Comparison of ENCODE assay signal across 8 cellular contexts in the genomic region with DNA sequence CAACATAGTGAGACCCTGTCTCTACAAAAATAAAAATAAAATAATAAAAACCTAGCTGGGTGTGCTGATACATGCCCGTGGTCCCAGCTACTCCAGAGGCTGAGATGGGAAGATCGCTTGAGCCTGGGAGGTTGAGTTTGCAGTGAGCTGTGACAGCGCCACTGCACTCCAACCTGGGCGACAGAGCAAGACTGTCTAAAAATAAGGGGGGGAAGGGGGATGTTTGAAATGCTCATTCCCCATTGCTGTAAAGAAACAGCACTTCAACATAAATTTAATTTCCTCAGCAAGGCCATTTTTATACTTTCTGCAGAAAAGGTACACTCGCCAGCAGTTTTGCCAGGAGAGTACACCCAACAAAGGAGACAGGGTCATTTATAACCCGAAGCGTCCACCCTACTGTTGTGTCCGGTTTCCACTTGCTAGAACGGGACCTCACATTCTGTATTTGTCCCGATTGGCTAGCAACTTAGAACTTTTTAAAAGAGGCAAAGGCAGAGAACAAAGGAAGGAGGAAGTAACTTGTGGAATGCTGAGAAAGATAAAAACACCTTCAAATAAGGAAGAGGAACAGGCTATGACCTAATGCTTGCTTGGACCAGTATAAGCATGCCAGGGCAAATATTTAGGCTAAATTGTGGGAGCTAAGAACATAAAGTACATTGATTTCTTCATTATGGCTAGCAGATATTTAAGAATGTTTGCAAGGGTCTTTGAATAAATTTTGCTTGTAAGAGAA. TPM values are rescaled to one million over a fixed set of nuclear protein-coding genes. Genes with fewer than 3 reads are reported as not detected.
DNase-seq lines count a peak whose midpoint lies in the region; ATAC-seq and TF ChIP-seq lines count a peak whose summit lies in the region.
"Not testable (repeated sequence)": the region's sequence is repeated elsewhere in the genome, so short reads cannot be mapped to it uniquely, and the experiment has no call there.

No MANE protein-coding gene starts in this region.

- not testable (repeated sequence) for H3K36me3 Mint-ChIP-seq in CD8-positive, alpha-beta T cell; WTC11

- not testable (repeated sequence) for H3K27me3 Mint-ChIP-seq in CD8-positive, alpha-beta T cell (ENCODE audit: low read depth); WTC11 (ENCODE audit: low read depth)

- not testable (repeated sequence) for TF ChIP-seq CTCF in CD8-positive, alpha-beta T cell (IDR thresholded peaks at IDR 0.05); WTC11 (IDR thresholded peaks at IDR 0.05); dorsolateral prefrontal cortex (IDR thresholded peaks at IDR 0.05 in 54 of 56, conservative IDR thresholded peaks at IDR 0.05 in 2 of 56; ENCODE audit: low read depth in 1 of 56, partially characterized antibody in 56 of 56)

- not testable (repeated sequence) for H3K9me3 ChIP-seq in CD8-positive, alpha-beta T cell (ENCODE audit: low read length); trophoblast cell (ENCODE audit: insufficient read depth, low read depth, low read length)

- H3K4me1 ChIP-seq in CD8-positive, alpha-beta T cell (ENCODE audit: insufficient read depth, low read length): peaks cover 26% of the 10 kb centered on the region
- not testable (repeated sequence) for H3K4me1 ChIP-seq in mesendoderm (ENCODE audit: control insufficient read depth, low read depth, low read length); trophoblast cell (ENCODE audit: control insufficient read depth in 1 of 2, insufficient read depth in 2 of 2, low read length in 2 of 2)

- intact Hi-C loops in CD8-positive, alpha-beta T cell (cut with DNase I, micrococcal nuclease): loop anchor here (1.0 to 10.0 kb wide), 3 partner anchors 9 to 763 kb away; a partner anchor contains a TSS
- intact Hi-C loops in dorsolateral prefrontal cortex (cut with DNase I): loop anchor here in 1 of 2 donors (10.0 kb wide), 1 partner anchor 57 kb away; no protein-coding TSS in a partner anchor
- intact Hi-C loops in left ventricle myocardium superior (cut with micrococcal nuclease): not testable (repeated sequence)

- no CpG with 5 or more reads among the region's 10 CpGs for WGBS in mesendoderm (ENCODE audit: extremely low coverage, insufficient coverage, low lambda C conversion rate)
- WGBS in trophoblast cell (ENCODE audit: extremely low coverage, insufficient coverage, insufficient read length): no CpG with 5 or more reads among the region's 10 CpGs

- not testable (repeated sequence) for H3K4me2 ChIP-seq in mesendoderm (ENCODE audit: low read length)
- peak overlapping the region; percentile 3 for H3K4me2 ChIP-seq in trophoblast cell (ENCODE audit: low read length)

- not testable (repeated sequence) for H3K36me3 ChIP-seq in CD8-positive, alpha-beta T cell (ENCODE audit: insufficient read depth, low read length); mesendoderm (ENCODE audit: control insufficient read depth, insufficient read depth, low read length); trophoblast cell (ENCODE audit: control insufficient read depth in 1 of 2, insufficient read depth in 2 of 2, low read length in 2 of 2)

- peak overlapping the region; percentile 87 for H3K14ac ChIP-seq in trophoblast cell (ENCODE audit: low read length)

- not testable (repeated sequence) for H3K23ac ChIP-seq in mesendoderm (ENCODE audit: low read length); trophoblast cell (ENCODE audit: low read length)

- H3K79me2 ChIP-seq in mesendoderm (ENCODE audit: control insufficient read depth, insufficient read depth, low read length) (peaks cover 79% of the 10 kb centered on the region), trophoblast cell (ENCODE audit: control insufficient read depth, insufficient read depth, low read length, poor library complexity) (peaks cover 26% of the 10 kb centered on the region)

- in situ Hi-C loops in KBM-7 (cut with MboI; ENCODE audit: low pct_unique_long_range_greater_than_20kb, low sequenced_read_pairs): not testable (repeated sequence)

- H4K91ac ChIP-seq in trophoblast cell (ENCODE audit: low read depth, low read length): peak overlapping the region; percentile 93

- not testable (repeated sequence) for H3K9me3 Mint-ChIP-seq in CD8-positive, alpha-beta T cell; WTC11

- peak overlapping the region; percentile 91 for H2BK12ac ChIP-seq in trophoblast cell (ENCODE audit: low read length)

- not testable (repeated sequence) for H3K4ac ChIP-seq in mesendoderm (ENCODE audit: low read depth, low read length)
- H3K4ac ChIP-seq in trophoblast cell (ENCODE audit: low read depth, low read length): peak overlapping the region; percentile 93

- H3K56ac ChIP-seq in mesendoderm (ENCODE audit: low read length): peak overlapping the region; percentile 71

- peak overlapping the region; percentile 95 for H3K18ac ChIP-seq in mesendoderm (ENCODE audit: low read length)
- H3K18ac ChIP-seq in trophoblast cell (ENCODE audit: low read length): peak overlapping the region; percentile 92

- not testable (repeated sequence) for H2BK15ac ChIP-seq in mesendoderm (replicated peaks; ENCODE audit: low read depth)

- H2AK5ac ChIP-seq in mesendoderm (ENCODE audit: low read length); trophoblast cell (ENCODE audit: low read length): not testable (repeated sequence)

- ATAC-seq in CD8-positive, alpha-beta T cell: not testable (repeated sequence)
- 0 out of 2 replicates have a peak, but pooled peaks have one; percentile 21 for ATAC-seq in WTC11
- peak; percentile 61 for ATAC-seq in left ventricle myocardium superior

- H4K5ac ChIP-seq in mesendoderm (ENCODE audit: low read length): not testable (repeated sequence)

- peak overlapping the region; percentile 67 for H2BK120ac ChIP-seq in mesendoderm (ENCODE audit: low read depth, low read length)
- peak overlapping the region; percentile 80 for H2BK120ac ChIP-seq in trophoblast cell (ENCODE audit: insufficient read depth, low read length, poor library complexity)

- not testable (repeated sequence) for H3K79me1 ChIP-seq in mesendoderm (ENCODE audit: low read length); trophoblast cell (ENCODE audit: low read length)

- H3K4me1 Mint-ChIP-seq in CD8-positive, alpha-beta T cell (ENCODE audit: low read depth): peaks cover 74% of the 10 kb centered on the region
- peaks cover 70% of the 10 kb centered on the region for H3K4me1 Mint-ChIP-seq in WTC11

- peak overlapping the region; percentile 87 for H4K12ac ChIP-seq in trophoblast cell (ENCODE audit: low read depth, low read length)

- not testable (repeated sequence) for DNase-seq in CD8-positive, alpha-beta T cell; WTC11 (ENCODE audit: low spot score); dorsolateral prefrontal cortex; left ventricle myocardium superior; mesendoderm; trophoblast cell
- DNase-seq in KBM-7: peak; percentile 63
- peak in 1 of 49 donors; percentile 1 for DNase-seq in substantia nigra (lab: John Stamatoyannopoulos, UW)

- not testable (repeated sequence) for H2BK5ac ChIP-seq in mesendoderm (ENCODE audit: low read length)
- peak overlapping the region; percentile 68 for H2BK5ac ChIP-seq in trophoblast cell (ENCODE audit: low read depth, low read length, poor library complexity)

- not testable (repeated sequence) for H3K4me3 ChIP-seq in CD8-positive, alpha-beta T cell (ENCODE audit: low read depth, low read length); mesendoderm (ENCODE audit: low read length); trophoblast cell (ENCODE audit: low read depth, low read length)
- peak overlapping the region in 7 of 59 donors; percentile 1 to 38 (median 7) for H3K4me3 ChIP-seq in dorsolateral prefrontal cortex

- not testable (repeated sequence) for H3K27me3 ChIP-seq in CD8-positive, alpha-beta T cell (ENCODE audit: insufficient read depth, low read length); dorsolateral prefrontal cortex; mesendoderm (ENCODE audit: insufficient read depth, low read length, poor library complexity); trophoblast cell (ENCODE audit: insufficient read depth, low read length)

- peak overlapping the region; percentile 58 for H3K27ac Mint-ChIP-seq in CD8-positive, alpha-beta T cell
- peak overlapping the region; percentile 94 for H3K27ac Mint-ChIP-seq in WTC11

- H2AFZ ChIP-seq in trophoblast cell (ENCODE audit: insufficient read depth, low read length, poor library complexity): not testable (repeated sequence)

- peak overlapping the region; percentile 13 for H3K9ac ChIP-seq in mesendoderm (ENCODE audit: low read length)
- H3K9ac ChIP-seq in trophoblast cell (ENCODE audit: low read length): not testable (repeated sequence)

- H4K8ac ChIP-seq in mesendoderm (ENCODE audit: low read depth, low read length) (peak overlapping the region; percentile 89), trophoblast cell (ENCODE audit: low read depth, low read length) (peak overlapping the region; percentile 70)

- POLR2A ChIA-PET in CD8-positive, alpha-beta T cell (lab: Charles Lee): not testable (repeated sequence)
- POLR2A ChIA-PET in WTC11 (lab: Charles Lee): interaction anchor here (2.9 kb wide), 1 partner anchor 9 kb away, joined by 8 read pairs; a partner anchor contains a TSS

- not testable (repeated sequence) for H3K4me3 Mint-ChIP-seq in CD8-positive, alpha-beta T cell
- H3K4me3 Mint-ChIP-seq in WTC11: peak overlapping the region; percentile 31

- H3K27ac ChIP-seq in CD8-positive, alpha-beta T cell (ENCODE audit: low read depth, low read length): not testable (repeated sequence)
- peak overlapping the region in 40 of 59 donors; percentile 1 to 70 (median 46) for H3K27ac ChIP-seq in dorsolateral prefrontal cortex
- H3K27ac ChIP-seq in mesendoderm (ENCODE audit: low read depth, low read length): peak overlapping the region; percentile 62
- peak overlapping the region; percentile 78 for H3K27ac ChIP-seq in trophoblast cell (ENCODE audit: low read depth, low read length)
- H3K27ac ChIP-seq in substantia nigra (ENCODE audit: low read depth, low read length, poor library complexity, severe bottlenecking): peak overlapping the region; percentile 18

- CTCF ChIA-PET in CD8-positive, alpha-beta T cell (lab: Charles Lee); WTC11 (lab: Charles Lee): not testable (repeated sequence)

RNA-seq across cellular contexts. Expression of a gene that starts 9.1 kb away (rescaled TPM):
- total RNA-seq in CD8-positive, alpha-beta T cell: 100 to 1,000 TPM in 1 of 2 experiments, 10 to 100 TPM in 1; 98.8 to 107 TPM
- total RNA-seq in WTC11 (2021): 70.8 to 91.9 TPM (median 76.4 TPM) in 3 replicates
- total RNA-seq in dorsolateral prefrontal cortex: 10 to 100 TPM; 25.8 to 76.6 (median 43.2) TPM
- 51.0 TPM for total RNA-seq in left ventricle myocardium superior
- 58.7 TPM for polyA plus RNA-seq in mesendoderm (2013, experiment 1 of 2)
- 56.4 TPM for polyA plus RNA-seq in mesendoderm (2013, experiment 2 of 2)
- polyA plus RNA-seq in trophoblast cell (2013): 49.3 and 49.5 TPM in 2 replicates
